ENCODE assay signal across 27 cellular contexts in genomic region chr2:40361478-40361877, GRCh38.
DNase-seq lines count a peak whose midpoint lies in the region; ATAC-seq and TF ChIP-seq lines count a peak whose summit lies in the region.
"Had no signal": no experiment of that assay in that cellular context is flagged by ENCODE, and none has a peak within 500 bp of the region (broad histone marks: within the 10 kb centered on the region; RNA-seq: fewer than 3 reads in every experiment).

No MANE protein-coding gene starts in this region.

- dilution Hi-C loops in IMR-90 (cut with HindIII; ENCODE audit: low sequenced_read_pairs, unreplicated experiment), result no loop called here

- H3K36me3 ChIP-seq in left ventricle myocardium inferior (no peaks in the 10 kb centered on the region), IMR-90 (ENCODE audit: control insufficient read depth, insufficient read depth, low read length) (no peaks in the 10 kb centered on the region), OCI-LY7 (ENCODE audit: insufficient read depth, low read length) (no peaks in the 10 kb centered on the region; the same call in 1 of the 2 replicates)
- H3K36me3 ChIP-seq: left lung, neural progenitor cell, spleen had no signal

- peak overlapping the region; percentile 4 for H2BK5ac ChIP-seq in IMR-90 (ENCODE audit: low read depth, low read length, poor library complexity, severe bottlenecking)

- H3K27me3 ChIP-seq in left ventricle myocardium inferior (ENCODE audit: low read depth) (no peaks in the 10 kb centered on the region), right cardiac atrium (ENCODE audit: control insufficient read depth, insufficient read depth) (no peaks in the 10 kb centered on the region), IMR-90 (ENCODE audit: control insufficient read depth, insufficient read depth, low read length) (no peaks in the 10 kb centered on the region)
- H3K27me3 ChIP-seq: left lung, neural progenitor cell, spleen had no signal

- peak overlapping the region in 1 of 2 experiments; percentile 1; a peak in 1 of 4 replicates for H4K8ac ChIP-seq in IMR-90 (ENCODE audit: low read depth in 2 of 2, low read length in 2 of 2)

- no peaks in the 10 kb centered on the region for H3K79me2 ChIP-seq in OCI-LY7 (ENCODE audit: insufficient read depth, low read depth, low read length)
- H3K79me2 ChIP-seq: parathyroid adenoma had no signal

- no peak for TF ChIP-seq RAD21 in IMR-90 (IDR thresholded peaks at IDR 0.05; ENCODE audit: low read length)

- H3K4me3 ChIP-seq in left ventricle myocardium inferior (no peak overlapping the region), right cardiac atrium (ENCODE audit: low read length) (no peak overlapping the region), IMR-90 (ENCODE audit: insufficient read depth, low read depth, low read length) (no peak overlapping the region), OCI-LY7 (ENCODE audit: low read depth, low read length, poor library complexity, severe bottlenecking) (no peak overlapping the region)
- H3K4me3 ChIP-seq: GM23248, left lung, neural progenitor cell, spleen had no signal

- no peak overlapping the region; the same call in 1 of the 2 replicates for H4K5ac ChIP-seq in IMR-90 (ENCODE audit: low read depth, low read length)

- 67% methylated on average over 4 of the region's 4 CpGs for WGBS in right cardiac atrium
- WGBS in IMR-90 (ENCODE audit: extremely low coverage in 2 of 2, insufficient read length in 1 of 2), 2 experiments, result no CpG with 5 or more reads among the region's 4 CpGs

- 0 out of 2 replicates have a peak overlapping the region, but pooled peaks have one; percentile 24 for H2BK120ac ChIP-seq in IMR-90 (ENCODE audit: low read depth, low read length)

- H3K27ac ChIP-seq in left ventricle myocardium inferior (replicated peaks), result peak overlapping the region; percentile 1
- H3K27ac ChIP-seq in right cardiac atrium (ENCODE audit: low read length), result no peak overlapping the region
- H3K27ac ChIP-seq in IMR-90 (ENCODE audit: insufficient read depth, low read length), result no peak overlapping the region
- no peak overlapping the region for H3K27ac ChIP-seq in OCI-LY7 (ENCODE audit: low read depth, low read length, poor library complexity, severe bottlenecking)
- H3K27ac ChIP-seq: GM23248, left lung, neural progenitor cell, parathyroid adenoma, spleen had no signal

- H4K20me1 ChIP-seq in IMR-90 (ENCODE audit: insufficient read depth, low read length) (no peaks in the 10 kb centered on the region), OCI-LY7 (ENCODE audit: insufficient read depth, low read length) (no peaks in the 10 kb centered on the region)

- H3K9me3 ChIP-seq in left ventricle myocardium inferior (replicated peaks) (no peaks in the 10 kb centered on the region), right cardiac atrium (ENCODE audit: control insufficient read depth, low read length) (no peaks in the 10 kb centered on the region), IMR-90 (ENCODE audit: control insufficient read depth, insufficient read depth, low read length) (no peaks in the 10 kb centered on the region), OCI-LY7 (ENCODE audit: low read length) (no peaks in the 10 kb centered on the region)
- H3K9me3 ChIP-seq: left lung, spleen had no signal

- H3K56ac ChIP-seq in IMR-90 (ENCODE audit: extremely low read depth, insufficient read depth, low read length), result no peak overlapping the region

- no peaks in the 10 kb centered on the region for H3K9me2 ChIP-seq in OCI-LY7 (ENCODE audit: insufficient read depth, low read length)

- peak overlapping the region; percentile 93; the same call in 1 of the 3 replicates for H2BK15ac ChIP-seq in IMR-90 (ENCODE audit: low read depth, low read length)

- BruUV-seq in IMR-90 (replicated peaks; lab: Mats Ljungman, UMichigan), result no TSS peak
- BruUV-seq in OCI-LY7 (replicated peaks; lab: Mats Ljungman, UMichigan), result no TSS peak

- H3K18ac ChIP-seq in IMR-90 (ENCODE audit: low read depth, low read length), result no peak overlapping the region; the same call in 1 of the 2 replicates

- peak overlapping the region; percentile 38; the same call in 1 of the 2 replicates for H2BK20ac ChIP-seq in IMR-90 (ENCODE audit: low read depth, low read length)

- POLR2A ChIA-PET in IMR-90 (lab: Charles Lee; ENCODE audit: unreplicated experiment) (no interaction called here), OCI-LY7 (lab: Charles Lee) (no interaction called here)

- CTCF ChIA-PET in IMR-90 (lab: Yijun Ruan, JAX) (no interaction called here), OCI-LY7 (lab: Charles Lee; ENCODE audit: unreplicated experiment) (no interaction called here)

- TF ChIP-seq POLR2A in IMR-90 (IDR thresholded peaks at IDR 0.05; ENCODE audit: low read depth, low read length), result no peak

- H3K4me2 ChIP-seq in IMR-90 (ENCODE audit: low read depth, low read length) (no peak overlapping the region), OCI-LY7 (ENCODE audit: low read length) (0 out of 2 replicates have a peak overlapping the region, but pooled peaks have one; percentile 17)
- H3K4me2 ChIP-seq: neural progenitor cell had no signal

- DNase-seq in left ventricle myocardium inferior (no peak), right cardiac atrium (no peak), IMR-90 (no peak), OCI-LY7 (ENCODE audit: low spot score) (peak; percentile 8), hippocampal formation (lab: John Stamatoyannopoulos, UW) (no peak), NK-92 (lab: John Stamatoyannopoulos, UW; ENCODE audit: unreplicated experiment) (no peak)
- DNase-seq: activated CD4-positive, alpha-beta memory T cell treated with anti-CD3 and anti-CD28 coated beads for 36 hours; activated CD4-positive, alpha-beta T cell treated with anti-CD3 and anti-CD28 coated beads for 1 hour; activated CD8-positive, alpha-beta memory T cell treated with anti-CD3 and anti-CD28 coated beads, Interleukin-2, amount 50 U/mL, for 4 hours; activated naive CD4-positive, alpha-beta T cell treated with Interleukin-2 at 50 U/mL for 16 hours; caudate nucleus; cortex of kidney; DND-41; effector memory CD8-positive, alpha-beta T cell; erythroblast; islet precursor cell; left lung; MV-4-11; NCI-H187; SIG-M5; spleen; stimulated activated CD4-positive, alpha-beta T cell treated with anti-CD3 and anti-CD28 coated beads, Interleukin-2, amount 100 ng/mL, for 24 hours; stimulated activated naive CD8-positive, alpha-beta T cell treated with anti-CD3 and anti-CD28 coated beads, Interleukin-15, amount 100 ng/mL, for 72 hours had no signal

- H3K14ac ChIP-seq in IMR-90 (replicated peaks; ENCODE audit: low read depth, low read length), result peak overlapping the region; percentile 27; the same call in 1 of the 2 replicates

- TF ChIP-seq CTCF in left ventricle myocardium inferior (IDR thresholded peaks at IDR 0.05; ENCODE audit: borderline replicate concordance) (no peak), IMR-90 (conservative IDR thresholded peaks at IDR 0.05; ENCODE audit: low read depth, low read length) (no peak), OCI-LY7 (conservative IDR thresholded peaks at IDR 0.05; ENCODE audit: low read length) (no peak)

- no peak overlapping the region; the same call in 1 of the 2 replicates for H2AK5ac ChIP-seq in IMR-90 (ENCODE audit: low read depth, low read length)

- no peak overlapping the region for H3K9ac ChIP-seq in IMR-90 (ENCODE audit: low read depth, low read length)
- H3K9ac ChIP-seq: GM23248, neural progenitor cell, parathyroid adenoma had no signal

- ATAC-seq in right cardiac atrium, result no peak
- no peak for ATAC-seq in IMR-90 (ENCODE audit: low read depth)
- no peak for ATAC-seq in HG03521 (IDR thresholded peaks at IDR 0.05; ENCODE audit: unreplicated experiment)
- ATAC-seq: effector memory CD8-positive, alpha-beta T cell; left lung; stimulated activated naive CD8-positive, alpha-beta T cell treated with anti-CD3 and anti-CD28 coated beads, Interleukin-15, amount 100 ng/mL, for 72 hours had no signal

- in situ Hi-C loops in IMR-90 (cut with MboI; ENCODE audit: low sequenced_read_pairs), result no loop called here

- peak overlapping the region; percentile 6; the same call in 1 of the 2 replicates for H3K4ac ChIP-seq in IMR-90 (ENCODE audit: low read depth, low read length)

- intact Hi-C loops in left ventricle myocardium inferior (cut with micrococcal nuclease), result no loop called here
- intact Hi-C loops in right cardiac atrium (cut with DNase I), result no loop called here
- intact Hi-C loops in IMR-90 (cut with micrococcal nuclease), result loop anchor here (5.0 kb wide), 1 partner anchor 449 kb away; no protein-coding TSS in a partner anchor
- intact Hi-C loops in OCI-LY7 (cut with micrococcal nuclease; ENCODE audit: unreplicated experiment), result no loop called here

- peak overlapping the region; percentile 24; the same call in 1 of the 2 replicates for H4K91ac ChIP-seq in IMR-90 (ENCODE audit: insufficient read depth, low read depth, low read length)

- H3K9me1 ChIP-seq in IMR-90 (ENCODE audit: insufficient read depth, low read length), result peaks cover 6% of the 10 kb centered on the region

- H2AK9ac ChIP-seq in IMR-90 (replicated peaks; ENCODE audit: low read depth, low read length, poor library complexity), result no peak overlapping the region

- H3K79me1 ChIP-seq in IMR-90 (ENCODE audit: low read depth in 1 of 2, low read length in 2 of 2), result peaks cover 30 to 63% of the 10 kb centered on the region in 2 experiments

- no peak overlapping the region for H3K23ac ChIP-seq in IMR-90 (ENCODE audit: low read depth, low read length)

- no peak overlapping the region for H2AFZ ChIP-seq in IMR-90 (replicated peaks; ENCODE audit: low read length, poor library complexity)
- H2AFZ ChIP-seq in OCI-LY7 (ENCODE audit: low read length), result no peak overlapping the region; the same call in 1 of the 2 replicates
- H2AFZ ChIP-seq: GM23248, neural progenitor cell, parathyroid adenoma had no signal

- H3K4me1 ChIP-seq in left ventricle myocardium inferior (peaks cover 86% of the 10 kb centered on the region), right cardiac atrium (ENCODE audit: control insufficient read depth, insufficient read depth, low read length) (peaks cover 5% of the 10 kb centered on the region), IMR-90 (ENCODE audit: control insufficient read depth, insufficient read depth, low read length) (peaks cover 13% of the 10 kb centered on the region), OCI-LY7 (ENCODE audit: insufficient read depth, low read length, poor library complexity, severe bottlenecking) (peaks cover 69% of the 10 kb centered on the region)
- H3K4me1 ChIP-seq: parathyroid adenoma had no signal

TF ChIP-seq in IMR-90, 13 proteins besides CTCF, POLR2A, EP300 and RAD21 (continues in another document):
- TF ChIP-seq MAZ (IDR thresholded peaks at IDR 0.05; ENCODE audit: borderline replicate concordance, low read depth, low read length) (no peak), FOS (IDR thresholded peaks at IDR 0.05; ENCODE audit: low read depth, low read length) (no peak), NFE2L2 (IDR thresholded peaks at IDR 0.05; ENCODE audit: low read depth, low read length) (no peak), MAFK (IDR thresholded peaks at IDR 0.05; ENCODE audit: low read depth, low read length) (no peak), BHLHE40 (IDR thresholded peaks at IDR 0.05; ENCODE audit: low read depth, low read length) (no peak), SMC3 (IDR thresholded peaks at IDR 0.05; ENCODE audit: low read depth, low read length) (no peak), CEBPB (IDR thresholded peaks at IDR 0.05; ENCODE audit: low read depth, low read length) (no peak), CHD1 (IDR thresholded peaks at IDR 0.05; ENCODE audit: low read depth, low read length) (no peak)
